Comparison of ENCODE assay signal across 18 cellular contexts in genomic region chr14:89293349-89293916, GRCh38.
DNase-seq lines count a peak whose midpoint lies in the region; ATAC-seq and FAIRE-seq lines count a peak whose summit lies in the region.
"Had no signal": no experiment of that assay in that cellular context is flagged by ENCODE, and none has a peak within 500 bp of the region (broad histone marks: within the 10 kb centered on the region; RNA-seq: fewer than 3 reads in every experiment).

No MANE protein-coding gene starts in this region.

- no peaks in the 10 kb centered on the region for H3K27me3 Mint-ChIP-seq in T-helper 2 cell treated with Interferon-gamma antibody and Interleukin-4, amounts not matched to agents 5 μg/mL and 100 μg/mL, for 36 hours (ENCODE audit: low read depth)
- no peaks in the 10 kb centered on the region for H3K27me3 Mint-ChIP-seq in dendritic cell treated with granulocyte-macrophage colony-stimulating factor and Interleukin-4, amounts not matched to agents 40 ng/mL and 50 ng/mL, for 4 days
- H3K27me3 Mint-ChIP-seq in stimulated activated naive B cell treated with anti-CD40 and anti-IgM and Interleukin-4, amounts not matched to agents 10 μg/mL and 1 μg/mL and 100 μg/mL, for 72 hours, result no peaks in the 10 kb centered on the region
- H3K27me3 Mint-ChIP-seq: activated CD4-positive, alpha-beta memory T cell treated with anti-CD3 and anti-CD28 coated beads, Interleukin-2, amount 10 ng/mL, durations not matched to agents 7 days and 5 days; activated naive CD8-positive, alpha-beta T cell treated with anti-CD3 and anti-CD28 coated beads, Interleukin-2, amount 10 ng/mL, durations not matched to agents 7 days and 5 days had no signal

- no peak for ATAC-seq in stimulated activated naive B cell treated with anti-CD40 and anti-IgM and Interleukin-4, amounts not matched to agents 10 μg/mL and 1 μg/mL and 100 μg/mL, for 72 hours (replicated peaks)
- ATAC-seq in GM21390 (IDR thresholded peaks at IDR 0.05; ENCODE audit: unreplicated experiment), result no peak

- FAIRE-seq in urothelium cell line (lab: Jason Lieb, UNC), result no peak
- FAIRE-seq: bronchial epithelial cell, H54 had no signal

- H3K27ac Mint-ChIP-seq in T-helper 2 cell treated with Interferon-gamma antibody and Interleukin-4, amounts not matched to agents 5 μg/mL and 100 μg/mL, for 36 hours, result peak overlapping the region; percentile 5
- H3K27ac Mint-ChIP-seq in dendritic cell treated with granulocyte-macrophage colony-stimulating factor and Interleukin-4, amounts not matched to agents 40 ng/mL and 50 ng/mL, for 4 days, result peak overlapping the region; percentile 71
- H3K27ac Mint-ChIP-seq in stimulated activated naive B cell treated with anti-CD40 and anti-IgM and Interleukin-4, amounts not matched to agents 10 μg/mL and 1 μg/mL and 100 μg/mL, for 72 hours, result peak overlapping the region; percentile 75
- H3K27ac Mint-ChIP-seq: activated CD4-positive, alpha-beta memory T cell treated with anti-CD3 and anti-CD28 coated beads, Interleukin-2, amount 10 ng/mL, durations not matched to agents 7 days and 5 days; activated naive CD8-positive, alpha-beta T cell treated with anti-CD3 and anti-CD28 coated beads, Interleukin-2, amount 10 ng/mL, durations not matched to agents 7 days and 5 days had no signal

- no peak for DNase-seq in T-helper 2 cell treated with Interferon-gamma antibody and Interleukin-4, amounts not matched to agents 5 μg/mL and 100 μg/mL, for 36 hours (ENCODE audit: low spot score)
- no peak for DNase-seq in T-helper 2 cell
- peak; percentile 57 for DNase-seq in iPS-NIHi7 (ENCODE audit: extremely low spot score)
- DNase-seq in stimulated activated naive B cell treated with anti-CD40 and anti-IgM and Interleukin-4, amounts not matched to agents 10 μg/mL and 1 μg/mL and 100 μg/mL, for 72 hours, result no peak
- DNase-seq in urothelium cell line (ENCODE audit: low spot score), result no peak
- DNase-seq in GM19240 (ENCODE audit: insufficient read length, low spot score), result no peak
- DNase-seq: activated CD4-positive, alpha-beta memory T cell treated with anti-CD3 and anti-CD28 coated beads, Interleukin-2, amount 10 ng/mL, durations not matched to agents 7 days and 5 days; activated naive CD8-positive, alpha-beta T cell treated with anti-CD3 and anti-CD28 coated beads, Interleukin-2, amount 10 ng/mL, durations not matched to agents 7 days and 5 days; activated T-cell treated with anti-CD3 and anti-CD28 coated beads, Interleukin-2, amount 50 U/mL, for 48 hours; NCI-H1436; NCI-H2171; Peyer's patch; WERI-Rb-1 had no signal

- H3K4me3 Mint-ChIP-seq in T-helper 2 cell treated with Interferon-gamma antibody and Interleukin-4, amounts not matched to agents 5 μg/mL and 100 μg/mL, for 36 hours, result no peak overlapping the region
- H3K4me3 Mint-ChIP-seq in dendritic cell treated with granulocyte-macrophage colony-stimulating factor and Interleukin-4, amounts not matched to agents 40 ng/mL and 50 ng/mL, for 4 days, result no peak overlapping the region
- no peak overlapping the region for H3K4me3 Mint-ChIP-seq in stimulated activated naive B cell treated with anti-CD40 and anti-IgM and Interleukin-4, amounts not matched to agents 10 μg/mL and 1 μg/mL and 100 μg/mL, for 72 hours
- H3K4me3 Mint-ChIP-seq: activated CD4-positive, alpha-beta memory T cell treated with anti-CD3 and anti-CD28 coated beads, Interleukin-2, amount 10 ng/mL, durations not matched to agents 7 days and 5 days; activated naive CD8-positive, alpha-beta T cell treated with anti-CD3 and anti-CD28 coated beads, Interleukin-2, amount 10 ng/mL, durations not matched to agents 7 days and 5 days; CD14-positive monocyte had no signal

- H3K9me3 Mint-ChIP-seq in T-helper 2 cell treated with Interferon-gamma antibody and Interleukin-4, amounts not matched to agents 5 μg/mL and 100 μg/mL, for 36 hours, result no peaks in the 10 kb centered on the region
- no peaks in the 10 kb centered on the region for H3K9me3 Mint-ChIP-seq in dendritic cell treated with granulocyte-macrophage colony-stimulating factor and Interleukin-4, amounts not matched to agents 40 ng/mL and 50 ng/mL, for 4 days
- H3K9me3 Mint-ChIP-seq in stimulated activated naive B cell treated with anti-CD40 and anti-IgM and Interleukin-4, amounts not matched to agents 10 μg/mL and 1 μg/mL and 100 μg/mL, for 72 hours, result peaks cover 0 to 4% of the 10 kb centered on the region in 2 donors
- H3K9me3 Mint-ChIP-seq: activated CD4-positive, alpha-beta memory T cell treated with anti-CD3 and anti-CD28 coated beads, Interleukin-2, amount 10 ng/mL, durations not matched to agents 7 days and 5 days; activated naive CD8-positive, alpha-beta T cell treated with anti-CD3 and anti-CD28 coated beads, Interleukin-2, amount 10 ng/mL, durations not matched to agents 7 days and 5 days had no signal

- H3K36me3 Mint-ChIP-seq in T-helper 2 cell treated with Interferon-gamma antibody and Interleukin-4, amounts not matched to agents 5 μg/mL and 100 μg/mL, for 36 hours (ENCODE audit: low read depth), result peaks cover 11% of the 10 kb centered on the region
- H3K36me3 Mint-ChIP-seq in dendritic cell treated with granulocyte-macrophage colony-stimulating factor and Interleukin-4, amounts not matched to agents 40 ng/mL and 50 ng/mL, for 4 days (ENCODE audit: low read depth), result peaks cover 56% of the 10 kb centered on the region
- H3K36me3 Mint-ChIP-seq in stimulated activated naive B cell treated with anti-CD40 and anti-IgM and Interleukin-4, amounts not matched to agents 10 μg/mL and 1 μg/mL and 100 μg/mL, for 72 hours, result peaks cover 42 to 62% of the 10 kb centered on the region in 2 donors

- H3K4me1 Mint-ChIP-seq in T-helper 2 cell treated with Interferon-gamma antibody and Interleukin-4, amounts not matched to agents 5 μg/mL and 100 μg/mL, for 36 hours (ENCODE audit: low read depth), result peaks cover 18% of the 10 kb centered on the region
- H3K4me1 Mint-ChIP-seq in dendritic cell treated with granulocyte-macrophage colony-stimulating factor and Interleukin-4, amounts not matched to agents 40 ng/mL and 50 ng/mL, for 4 days (ENCODE audit: low read depth), result peaks cover 60% of the 10 kb centered on the region
- H3K4me1 Mint-ChIP-seq in stimulated activated naive B cell treated with anti-CD40 and anti-IgM and Interleukin-4, amounts not matched to agents 10 μg/mL and 1 μg/mL and 100 μg/mL, for 72 hours, result peaks cover 54 to 64% of the 10 kb centered on the region in 2 donors
- H3K4me1 Mint-ChIP-seq: activated CD4-positive, alpha-beta memory T cell treated with anti-CD3 and anti-CD28 coated beads, Interleukin-2, amount 10 ng/mL, durations not matched to agents 7 days and 5 days had no signal

- intact Hi-C loops in dendritic cell treated with granulocyte-macrophage colony-stimulating factor and Interleukin-4, amounts not matched to agents 40 ng/mL and 50 ng/mL, for 4 days (cut with micrococcal nuclease), result no loop called here

Comparison
In these comparisons a context has a peak if more than half of its experiments do, and no peak if none do; other contexts are left out.
1. H3K27ac Mint-ChIP-seq: peak in every context shown above with its lines; median percentile 75 in stimulated activated naive B cell treated with anti-CD40 and anti-IgM and Interleukin-4, amounts not matched to agents 10 μg/mL and 1 μg/mL and 100 μg/mL, for 72 hours; 71 in dendritic cell treated with granulocyte-macrophage colony-stimulating factor and Interleukin-4, amounts not matched to agents 40 ng/mL and 50 ng/mL, for 4 days; 5 in T-helper 2 cell treated with Interferon-gamma antibody and Interleukin-4, amounts not matched to agents 5 μg/mL and 100 μg/mL, for 36 hours.